ENCODE assay signal across 8 cellular contexts in the genomic region with DNA sequence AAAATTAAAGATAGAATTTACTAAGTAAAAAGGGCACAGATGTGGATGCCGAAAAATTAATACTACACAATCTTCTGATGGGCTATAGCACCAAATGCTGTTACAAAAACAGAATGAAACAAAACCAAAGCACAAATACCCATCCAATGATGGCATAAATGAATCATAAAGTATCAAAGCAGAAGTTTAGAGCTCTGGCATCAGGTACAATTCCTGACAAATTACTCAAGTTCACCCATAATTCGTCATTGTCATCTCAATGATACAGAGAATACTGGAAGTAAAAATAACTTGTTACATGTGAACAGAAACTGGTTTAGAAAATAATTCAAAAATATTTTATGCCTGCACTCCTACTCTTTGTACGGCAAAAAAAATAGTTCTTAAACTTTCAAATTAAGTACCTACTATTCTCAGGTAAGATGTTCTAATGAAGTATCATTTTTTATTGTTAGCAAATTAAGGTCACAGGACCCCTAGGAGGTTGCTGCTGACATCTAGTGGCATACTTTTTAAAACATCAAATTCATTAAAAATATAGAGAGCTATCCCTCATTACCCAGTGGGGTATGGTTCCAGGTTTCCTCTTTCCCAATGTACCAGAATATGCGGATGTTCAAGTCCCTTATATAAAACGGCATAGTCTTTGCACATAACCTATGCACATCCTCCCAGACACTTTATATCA.
A peak's percentile ranks its signal among the peaks of the same experiment; 100 is the strongest.
DNase-seq lines count a peak whose midpoint lies in the region; ATAC-seq and TF ChIP-seq lines count a peak whose summit lies in the region.

No MANE protein-coding gene starts in this region.

- H3K36me3 ChIP-seq in WERI-Rb-1 = no peaks in the 10 kb centered on the region

- H3K27me3 ChIP-seq in WERI-Rb-1 (ENCODE audit: insufficient read depth, low read depth, severe bottlenecking) = no peaks in the 10 kb centered on the region

- DNase-seq in DMS 273 (lab: John Stamatoyannopoulos, UW; ENCODE audit: unreplicated experiment) (peak; percentile 9), DMS 273 treated with DMSO at 0.1 percent for 48 hours (lab: John Stamatoyannopoulos, UW) (no peak), HFF-Myc (ENCODE audit: extremely low read depth, low read depth) (no peak), WERI-Rb-1 (no peak), kidney glomerular epithelial cell (lab: John Stamatoyannopoulos, UW) (peak; percentile 50), left colon (no peak), DMS79 (lab: John Stamatoyannopoulos, UW) (no peak)

- H3K27ac ChIP-seq in WERI-Rb-1 = no peak overlapping the region

- peak; percentile 44 for TF ChIP-seq CTCF in HFF-Myc (IDR thresholded peaks at IDR 0.05; ENCODE audit: low read depth, low read length, missing control alignments)
- peak; percentile 31; the same call in 1 of the 2 replicates for TF ChIP-seq CTCF in WERI-Rb-1 (IDR thresholded peaks at IDR 0.05; ENCODE audit: low read depth, low read length)

- intact Hi-C loops in left colon (cut with DNase I, micrococcal nuclease) = no loop called here

- H3K9me3 ChIP-seq in WERI-Rb-1 (ENCODE audit: severe bottlenecking) = no peaks in the 10 kb centered on the region

- H3K4me3 ChIP-seq in HFF-Myc (replicated peaks; ENCODE audit: low read depth, low read length) (no peak overlapping the region), WERI-Rb-1 (ENCODE audit: low read depth, low read length) (no peak overlapping the region)

- ATAC-seq in left colon (no peak), GM19324 (IDR thresholded peaks at IDR 0.05; ENCODE audit: low FRiP score, unreplicated experiment) (no peak)

Comparison
In these comparisons a context has a peak if more than half of its experiments do, and no peak if none do; other contexts are left out.
1. DNase-seq: peak in DMS 273 (single experiment) and kidney glomerular epithelial cell (single experiment); none in DMS 273 treated with DMSO at 0.1 percent for 48 hours (single experiment), HFF-Myc (single experiment), WERI-Rb-1 (single experiment), left colon (0 of 2) and DMS79 (single experiment).